ENCODE assay signal across 1 cellular context in genomic region chr6:118770112-118770788, GRCh38.
TF ChIP-seq lines count a peak whose summit lies in the region.

No MANE protein-coding gene starts in this region.

TF ChIP-seq in SK-N-SH treated with all-trans-retinoic acid at 6 μM for 48 hours, 23 proteins besides CTCF, POLR2A, EP300 and RAD21 (continued from another document):
- TF ChIP-seq PATZ1 (CRISPR knock-in tag; IDR thresholded peaks at IDR 0.05; ENCODE audit: borderline replicate concordance), result no peak
- TF ChIP-seq ZFP3 (CRISPR knock-in tag; IDR thresholded peaks at IDR 0.05), result no peak
- TF ChIP-seq ZNF70 (CRISPR knock-in tag; IDR thresholded peaks at IDR 0.05), result no peak
- no peak for TF ChIP-seq ESRRG (CRISPR knock-in tag; IDR thresholded peaks at IDR 0.05)
- TF ChIP-seq CSRNP3 (CRISPR knock-in tag; IDR thresholded peaks at IDR 0.05), result no peak
